1 cellular context compared by ENCODE assay signal in genomic region chr3:193030276-193030675, GRCh38.
TF ChIP-seq lines count a peak whose summit lies in the region.

No MANE protein-coding gene starts in this region.

TF ChIP-seq in IMR-90, 13 proteins besides CTCF, POLR2A, EP300 and RAD21 (continued from another document):
- TF ChIP-seq USF2 (IDR thresholded peaks at IDR 0.05; ENCODE audit: low read depth, low read length) (no peak), MAFK (IDR thresholded peaks at IDR 0.05; ENCODE audit: low read depth, low read length) (no peak), MAZ (IDR thresholded peaks at IDR 0.05; ENCODE audit: borderline replicate concordance, low read depth, low read length) (no peak), RCOR1 (IDR thresholded peaks at IDR 0.05; ENCODE audit: insufficient replicate concordance, low read length) (no peak)
